Comparison of ENCODE assay signal across 8 cellular contexts in the genomic region with DNA sequence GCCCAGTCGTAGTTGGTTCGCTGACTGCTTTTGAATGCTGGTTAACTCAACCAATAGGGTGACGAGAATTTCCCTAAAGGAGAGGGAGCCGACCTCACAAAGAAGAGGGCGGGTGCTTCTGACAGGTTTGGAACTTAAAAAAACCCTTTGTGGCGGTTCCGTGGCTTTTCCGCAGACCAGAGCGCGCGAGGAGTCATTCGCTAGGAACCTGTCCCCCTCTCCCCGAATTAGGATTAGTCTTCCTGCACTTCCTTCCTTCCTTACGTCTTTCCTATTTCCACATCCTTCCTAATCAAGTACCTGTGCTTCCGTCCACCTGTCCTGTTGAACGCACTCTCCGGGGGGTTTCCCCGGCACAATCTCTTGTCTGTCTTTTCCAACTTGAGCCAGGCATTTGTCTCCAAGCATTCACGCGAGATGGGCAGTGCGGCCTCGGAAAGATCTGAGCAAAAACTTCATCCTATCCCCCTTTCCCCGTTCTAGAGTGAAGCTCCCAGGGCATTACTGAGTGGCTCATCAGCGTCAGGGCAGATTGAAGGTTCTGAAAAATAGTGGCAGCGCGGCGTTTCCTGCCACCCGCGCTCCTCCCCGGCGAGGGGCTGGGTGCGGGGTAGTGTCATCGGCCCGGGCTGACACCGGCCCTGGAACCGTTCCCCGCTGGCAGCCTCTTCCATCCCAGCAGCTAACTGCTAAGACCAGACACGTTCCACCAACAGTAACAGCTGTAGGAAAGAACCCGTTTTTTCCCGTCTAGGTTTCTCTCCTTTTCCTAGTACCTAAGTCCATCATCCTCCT. TPM values are rescaled to one million over a fixed set of nuclear protein-coding genes. Genes with fewer than 3 reads are reported as not detected.
A peak's percentile ranks its signal among the peaks of the same experiment; 100 is the strongest.
DNase-seq lines count a peak whose midpoint lies in the region; ATAC-seq and TF ChIP-seq lines count a peak whose summit lies in the region.

No MANE protein-coding gene starts in this region.

- TF ChIP-seq POLR2A in ovary (IDR thresholded peaks at IDR 0.05) (peak; percentile 54), thyroid gland (IDR thresholded peaks at IDR 0.05) (peak; percentile 7 to 96)

- H3K27ac ChIP-seq in ovary: peak overlapping the region; percentile 98
- H3K27ac ChIP-seq in thyroid gland: peak overlapping the region; percentile 66 to 99 (median 93)

- H3K27ac Mint-ChIP-seq in activated naive CD8-positive, alpha-beta T cell treated with anti-CD3 and anti-CD28 coated beads, Interleukin-2, amount 10 ng/mL, durations not matched to agents 7 days and 5 days: peak overlapping the region; percentile 98

- POLR2A ChIA-PET in activated naive CD8-positive, alpha-beta T cell treated with anti-CD3 and anti-CD28 coated beads, Interleukin-2, amount 10 ng/mL, durations not matched to agents 7 days and 5 days (lab: Charles Lee): interaction anchor here (1.5 kb wide), 1 partner anchor 46 kb away, joined by 3 read pairs; no protein-coding TSS in a partner anchor

- peaks cover 28% of the 10 kb centered on the region for H3K4me1 Mint-ChIP-seq in activated naive CD8-positive, alpha-beta T cell treated with anti-CD3 and anti-CD28 coated beads, Interleukin-2, amount 10 ng/mL, durations not matched to agents 7 days and 5 days

- H3K9me3 Mint-ChIP-seq in activated naive CD8-positive, alpha-beta T cell treated with anti-CD3 and anti-CD28 coated beads, Interleukin-2, amount 10 ng/mL, durations not matched to agents 7 days and 5 days: no peaks in the 10 kb centered on the region

- no peaks in the 10 kb centered on the region for H3K27me3 ChIP-seq in ovary
- H3K27me3 ChIP-seq in thyroid gland: no peaks in the 10 kb centered on the region

- H3K27me3 Mint-ChIP-seq in activated naive CD8-positive, alpha-beta T cell treated with anti-CD3 and anti-CD28 coated beads, Interleukin-2, amount 10 ng/mL, durations not matched to agents 7 days and 5 days: no peaks in the 10 kb centered on the region

- no peak for TF ChIP-seq CTCF in GM10266 (IDR thresholded peaks at IDR 0.05; ENCODE audit: control insufficient read depth, insufficient read depth, low read depth, missing control alignments)
- TF ChIP-seq CTCF in ovary (IDR thresholded peaks at IDR 0.05): no peak
- no peak for TF ChIP-seq CTCF in thyroid gland (IDR thresholded peaks at IDR 0.05)

- H3K4me1 ChIP-seq in ovary (ENCODE audit: insufficient read depth) (peaks cover 2% of the 10 kb centered on the region), thyroid gland (peaks cover 6 to 15% of the 10 kb centered on the region in 2 donors)

- DNase-seq in GM10266 (ENCODE audit: extremely low spot score) (peak; percentile 94), NCI-H1092 treated with DMSO at 0.1 percent for 48 hours (lab: John Stamatoyannopoulos, UW) (peak; percentile 93), SKM-1 treated with dmso at 0.1 percent for 144 hours (lab: John Stamatoyannopoulos, UW; ENCODE audit: unreplicated experiment) (peak; percentile 98), Right ventricle myocardium inferior (ENCODE audit: missing footprints) (peak; percentile 79), ovary (peak; percentile 68 to 82 (median 72)), thyroid gland (peak; percentile 84 to 86)
- DNase-seq in activated naive CD8-positive, alpha-beta T cell treated with anti-CD3 and anti-CD28 coated beads, Interleukin-2, amount 10 ng/mL, durations not matched to agents 7 days and 5 days: peak; percentile 70

- ATAC-seq in HG02623 (IDR thresholded peaks at IDR 0.05; ENCODE audit: unreplicated experiment) (peak; percentile 80), Right ventricle myocardium inferior (peak; percentile 95)
- peak; percentile 83 for ATAC-seq in activated naive CD8-positive, alpha-beta T cell treated with anti-CD3 and anti-CD28 coated beads, Interleukin-2, amount 10 ng/mL, durations not matched to agents 7 days and 5 days (ENCODE audit: low read depth)

- no peaks in the 10 kb centered on the region for H3K36me3 Mint-ChIP-seq in activated naive CD8-positive, alpha-beta T cell treated with anti-CD3 and anti-CD28 coated beads, Interleukin-2, amount 10 ng/mL, durations not matched to agents 7 days and 5 days

- H3K9me3 ChIP-seq in ovary (no peaks in the 10 kb centered on the region), thyroid gland (no peaks in the 10 kb centered on the region)

- peak overlapping the region; percentile 64 for H3K4me3 ChIP-seq in ovary
- H3K4me3 ChIP-seq in thyroid gland (replicated peaks in 1 of 3): peak overlapping the region; percentile 27 to 70 (median 41)

- intact Hi-C loops in Right ventricle myocardium inferior (cut with DNase I) (loop anchor here (10.0 kb wide), 2 partner anchors 82 to 1238 kb away; partner anchors contain the start of gene SHPRH), ovary (cut with DNase I) (loop anchor here in 1 of 4 donors (10.0 kb wide), 1 partner anchor 1388 kb away; the partner anchor contains the start of gene FBXO30), thyroid gland (cut with DNase I) (no loop called here)

- TF ChIP-seq EP300 in ovary (IDR thresholded peaks at IDR 0.05): no peak

- peak overlapping the region; percentile 97 for H3K4me3 Mint-ChIP-seq in activated naive CD8-positive, alpha-beta T cell treated with anti-CD3 and anti-CD28 coated beads, Interleukin-2, amount 10 ng/mL, durations not matched to agents 7 days and 5 days

- H3K36me3 ChIP-seq in ovary: no peaks in the 10 kb centered on the region
- no peaks in the 10 kb centered on the region for H3K36me3 ChIP-seq in thyroid gland

- 0 to 1% (median 0%) methylated on average over 40 of the region's 40 CpGs for WGBS in ovary, 3 donors
- WGBS in thyroid gland, 2 donors: 0 to 1% methylated on average over 40 of the region's 40 CpGs

RNA-seq across cellular contexts. Expression of gene STXBP5, which starts 1.5 kb away (rescaled TPM):
- 10 to 100 TPM; 19.4 to 23.4 TPM for total RNA-seq in activated naive CD8-positive, alpha-beta T cell treated with anti-CD3 and anti-CD28 coated beads, Interleukin-2, amount 10 ng/mL, durations not matched to agents 7 days and 5 days
- total RNA-seq in Right ventricle myocardium inferior (13.8 TPM), ovary (10 to 100 TPM in 5 of 7 donors, 1 to 10 TPM in 2; 7.6 to 15.4 (median 11.6) TPM), thyroid gland (10 to 100 TPM; 26.9 to 45.9 (median 29.3) TPM)
- 1 to 10 TPM; 3.3 to 7.2 TPM for polyA plus RNA-seq in ovary

Comparison
In these comparisons a context has a peak if more than half of its experiments do, and no peak if none do; other contexts are left out.
1. Peak in every context shown above with its lines: DNase-seq, ATAC-seq, H3K4me3 ChIP-seq and H3K27ac ChIP-seq.